26 cellular contexts compared by ENCODE assay signal in the genomic region with DNA sequence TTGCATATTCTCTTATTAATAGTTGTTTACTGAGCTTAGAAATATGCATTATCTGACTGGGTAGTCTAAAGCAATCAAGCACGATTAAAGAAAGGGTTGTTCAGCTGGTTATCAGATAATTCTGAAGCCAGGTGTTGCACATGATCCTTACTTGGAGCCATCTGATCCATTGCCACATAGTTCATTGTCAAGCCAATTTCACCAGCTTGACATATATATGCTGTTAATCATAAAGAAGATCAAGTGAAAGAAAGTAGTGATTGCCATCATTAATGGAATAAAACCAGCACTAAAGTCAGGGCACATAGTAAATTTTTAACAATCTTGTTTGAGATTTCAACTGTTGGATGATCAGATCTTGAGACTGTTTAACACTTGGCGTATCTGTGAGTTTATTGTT.
"Had no signal": no experiment of that assay in that cellular context is flagged by ENCODE, and none has a peak within 500 bp of the region (broad histone marks: within the 10 kb centered on the region; RNA-seq: fewer than 3 reads in every experiment).

No MANE protein-coding gene starts in this region.

- H3K4me3 ChIP-seq: dorsolateral prefrontal cortex, gastrocnemius medialis, hepatocyte, left lung, neural progenitor cell, right lobe of liver, stomach, thyroid gland, vagina had no signal

- H2AFZ ChIP-seq: hepatocyte, neural progenitor cell, parathyroid adenoma had no signal

- H3K27ac Mint-ChIP-seq: naive thymus-derived CD4-positive, alpha-beta T cell; nephron; neural progenitor cell; progenitor cell of endocrine pancreas; stimulated activated effector memory CD8-positive, alpha-beta T cell treated with anti-CD3 and anti-CD28 coated beads, Interleukin-12 subunit alpha, Interleukin-12 subunit beta, amount 100 ng/mL, for 72 hours had no signal

- DNase-seq: dorsolateral prefrontal cortex; effector CD4-positive, alpha-beta T cell; gastrocnemius medialis; head of caudate nucleus; left cardiac atrium; left lung; mesendoderm; midbrain; naive thymus-derived CD4-positive, alpha-beta T cell; right lobe of liver; small intestine; stimulated activated CD4-positive, alpha-beta T cell treated with anti-CD3 and anti-CD28 coated beads, Interleukin-12 subunit alpha, Interleukin-12 subunit beta, amount 100 ng/mL, for 4 hours; stimulated activated CD4-positive, alpha-beta T cell treated with anti-CD3 and anti-CD28 coated beads, Interleukin-1b, Interleukin-23, amount 100 ng/mL, for 48 hours; stimulated activated CD4-positive, alpha-beta T cell treated with anti-CD3 and anti-CD28 coated beads, Interleukin-4, amount 100 ng/mL, for 1 hour; stimulated activated naive CD4-positive, alpha-beta T cell treated with Interleukin-2 at 50 U/mL for 16 hours; stomach; thyroid gland; trophoblast cell had no signal

- H3K36me3 Mint-ChIP-seq: naive thymus-derived CD4-positive, alpha-beta T cell; neural progenitor cell; stimulated activated effector memory CD8-positive, alpha-beta T cell treated with anti-CD3 and anti-CD28 coated beads, Interleukin-12 subunit alpha, Interleukin-12 subunit beta, amount 100 ng/mL, for 72 hours had no signal

- H3K4me1 ChIP-seq: gastrocnemius medialis, left lung, neural progenitor cell, parathyroid adenoma, right lobe of liver, stomach, thyroid gland, vagina had no signal

- H3K27ac ChIP-seq: dorsolateral prefrontal cortex, gastrocnemius medialis, hepatocyte, left lung, neural progenitor cell, parathyroid adenoma, right lobe of liver, stomach, thyroid gland, vagina had no signal

- H3K4me3 Mint-ChIP-seq: naive thymus-derived CD4-positive, alpha-beta T cell; nephron; neural progenitor cell; stimulated activated effector memory CD8-positive, alpha-beta T cell treated with anti-CD3 and anti-CD28 coated beads, Interleukin-12 subunit alpha, Interleukin-12 subunit beta, amount 100 ng/mL, for 72 hours had no signal

- H3K4me1 Mint-ChIP-seq: naive thymus-derived CD4-positive, alpha-beta T cell; nephron; neural progenitor cell; stimulated activated effector memory CD8-positive, alpha-beta T cell treated with anti-CD3 and anti-CD28 coated beads, Interleukin-12 subunit alpha, Interleukin-12 subunit beta, amount 100 ng/mL, for 72 hours had no signal

- H3K27me3 Mint-ChIP-seq: progenitor cell of endocrine pancreas had no signal

- H3K9me3 Mint-ChIP-seq: neural progenitor cell had no signal

- H3K9me3 ChIP-seq: gastrocnemius medialis, left lung, right lobe of liver, thyroid gland, vagina had no signal

- ATAC-seq: gastrocnemius medialis; left cardiac atrium; left lung; naive thymus-derived CD4-positive, alpha-beta T cell; right lobe of liver; stimulated activated effector memory CD8-positive, alpha-beta T cell treated with anti-CD3 and anti-CD28 coated beads, Interleukin-12 subunit alpha, Interleukin-12 subunit beta, amount 100 ng/mL, for 72 hours had no signal

- H3K9ac ChIP-seq: neural progenitor cell, parathyroid adenoma had no signal

- FAIRE-seq: colon, small intestine had no signal

- H3K4me2 ChIP-seq: hepatocyte, neural progenitor cell had no signal

- H3K36me3 ChIP-seq: gastrocnemius medialis, left lung, neural progenitor cell, right lobe of liver, stomach, thyroid gland, vagina had no signal

- H3K27me3 ChIP-seq: gastrocnemius medialis, hepatocyte, left lung, neural progenitor cell, right lobe of liver, stomach, thyroid gland, vagina had no signal

- H3K79me2 ChIP-seq: hepatocyte, parathyroid adenoma had no signal
